Comparison of ENCODE assay signal across 25 cellular contexts in genomic region chr15:92392462-92392861, GRCh38. TPM values are rescaled to one million over a fixed set of nuclear protein-coding genes. Genes with fewer than 3 reads are reported as not detected.
DNase-seq lines count a peak whose midpoint lies in the region; ATAC-seq, FAIRE-seq and TF ChIP-seq lines count a peak whose summit lies in the region.
"Had no signal": no experiment of that assay in that cellular context is flagged by ENCODE, and none has a peak within 500 bp of the region (broad histone marks: within the 10 kb centered on the region; RNA-seq: fewer than 3 reads in every experiment).

No MANE protein-coding gene starts in this region.

- intact Hi-C loops in heart left ventricle (cut with DNase I): loop anchor here in 5 of 10 donors (5.0 to 10.0 kb wide), 5 partner anchors 115 to 325 kb away; no protein-coding TSS in a partner anchor

- H3K27ac ChIP-seq in HUES48 (ENCODE audit: low read depth, low read length): no peak overlapping the region
- H3K27ac ChIP-seq in heart left ventricle: no peak overlapping the region
- H3K27ac ChIP-seq: adrenal gland, breast epithelium, colonic mucosa, gastroesophageal sphincter, SJSA1 had no signal

- no peak overlapping the region for H3K9ac ChIP-seq in HUES48 (ENCODE audit: low read depth, low read length)

- H3K4me1 ChIP-seq in HUES48 (ENCODE audit: control insufficient read depth, insufficient read depth, low read length) (peaks cover 13% of the 10 kb centered on the region), heart left ventricle (peaks cover 0 to 24% (median 0%) of the 10 kb centered on the region in 12 donors)
- H3K4me1 ChIP-seq: adrenal gland, breast epithelium, colonic mucosa had no signal

- H3K4me3 ChIP-seq in HUES48 (ENCODE audit: low read depth, low read length) (peak overlapping the region; percentile 73; the same call in 1 of the 2 replicates), heart left ventricle (no peak overlapping the region)
- H3K4me3 ChIP-seq: adrenal gland, colonic mucosa, gastroesophageal sphincter had no signal

- no peak for FAIRE-seq in HTR-8/SVneo (lab: Jason Lieb, UNC)
- FAIRE-seq: endometrium, G401.6, TTC549 had no signal

- DNase-seq in ecto neural progenitor cell (ENCODE audit: low spot score): peak; percentile 67
- DNase-seq in iPS-NIHi7 (ENCODE audit: extremely low spot score): peak; percentile 54
- DNase-seq in retina: peak; percentile 48
- DNase-seq in heart left ventricle: no peak
- DNase-seq in HTR-8/SVneo (ENCODE audit: insufficient read length, low spot score): no peak
- no peak for DNase-seq in COLO829 (ENCODE audit: low spot score)
- DNase-seq: activated naive CD4-positive, alpha-beta T cell; activated T-cell treated with anti-CD3 and anti-CD28 coated beads, Interleukin-2, amount 50 U/mL, for 1 hour; colonic mucosa; KBM-7; left cardiac atrium; NCI-H510A treated with DMSO at 0.1 percent for 48 hours; right cardiac atrium; stimulated activated CD4-positive, alpha-beta T cell treated with anti-CD3 and anti-CD28 coated beads, Interleukin-12 subunit alpha, Interleukin-12 subunit beta, amount 100 ng/mL, for 4 hours; stimulated activated naive CD8-positive, alpha-beta T cell treated with anti-CD3 and anti-CD28 coated beads, Interleukin-15, Interleukin-2, amounts not matched to agents 100 U/mL and 50 U/mL, for 24 hours; T-helper 1 cell had no signal

- no peaks in the 10 kb centered on the region for H3K9me3 ChIP-seq in HUES48 (ENCODE audit: control insufficient read depth, insufficient read depth, low read length)
- H3K9me3 ChIP-seq in heart left ventricle: no peaks in the 10 kb centered on the region
- H3K9me3 ChIP-seq: adrenal gland, breast epithelium, colonic mucosa, gastroesophageal sphincter, SJSA1 had no signal

- TF ChIP-seq POLR2A in heart left ventricle (IDR thresholded peaks at IDR 0.05): no peak

- WGBS in heart left ventricle, 4 donors: 11 to 30% (median 18%) methylated on average over 7 of the region's 7 CpGs; no CpG with 5 or more reads in 1 of the 4 donors

- no peaks in the 10 kb centered on the region for H3K36me3 ChIP-seq in HUES48 (ENCODE audit: control insufficient read depth, insufficient read depth, low read length)
- H3K36me3 ChIP-seq in heart left ventricle: no peaks in the 10 kb centered on the region
- H3K36me3 ChIP-seq: adrenal gland, breast epithelium, colonic mucosa, gastroesophageal sphincter, SJSA1 had no signal

- peaks cover 54% of the 10 kb centered on the region for H3K27me3 ChIP-seq in HUES48 (ENCODE audit: control insufficient read depth, insufficient read depth, low read length)
- peaks cover 9 to 78% (median 25%) of the 10 kb centered on the region in 9 donors for H3K27me3 ChIP-seq in heart left ventricle

- ATAC-seq in heart left ventricle: no peak
- ATAC-seq: gastroesophageal sphincter; right cardiac atrium; stimulated activated naive CD8-positive, alpha-beta T cell treated with anti-CD3 and anti-CD28 coated beads, Interleukin-15, Interleukin-2, amounts not matched to agents 100 U/mL and 50 U/mL, for 24 hours had no signal

- TF ChIP-seq CTCF in heart left ventricle (IDR thresholded peaks at IDR 0.05): no peak

RNA-seq across cellular contexts. Expression of gene ST8SIA2, which starts 1.2 kb away (rescaled TPM):
- 10 to 100 TPM in 1 of 9 donors, 1 to 10 TPM in 8; 2.8 to 14.3 (median 3.9) TPM for total RNA-seq in heart left ventricle
- 1 to 10 TPM in 1 of 2 donors, under 1 TPM in 1; 0.50 to 2.1 TPM for polyA plus RNA-seq in heart left ventricle
- total RNA-seq: CD4-positive, CD25-positive, alpha-beta regulatory T cell; gastroesophageal sphincter had no signal
- polyA plus RNA-seq: CD4-positive, CD25-positive, alpha-beta regulatory T cell had no signal

Comparison
In these comparisons a context has a peak if more than half of its experiments do, and no peak if none do; other contexts are left out.
1. DNase-seq: peak in ecto neural progenitor cell (single experiment), iPS-NIHi7 (single experiment) and retina (single experiment); none in heart left ventricle (0 of 5), HTR-8/SVneo (single experiment) and COLO829 (single experiment).